Comparison of ENCODE assay signal across 1 cellular context in the genomic region with DNA sequence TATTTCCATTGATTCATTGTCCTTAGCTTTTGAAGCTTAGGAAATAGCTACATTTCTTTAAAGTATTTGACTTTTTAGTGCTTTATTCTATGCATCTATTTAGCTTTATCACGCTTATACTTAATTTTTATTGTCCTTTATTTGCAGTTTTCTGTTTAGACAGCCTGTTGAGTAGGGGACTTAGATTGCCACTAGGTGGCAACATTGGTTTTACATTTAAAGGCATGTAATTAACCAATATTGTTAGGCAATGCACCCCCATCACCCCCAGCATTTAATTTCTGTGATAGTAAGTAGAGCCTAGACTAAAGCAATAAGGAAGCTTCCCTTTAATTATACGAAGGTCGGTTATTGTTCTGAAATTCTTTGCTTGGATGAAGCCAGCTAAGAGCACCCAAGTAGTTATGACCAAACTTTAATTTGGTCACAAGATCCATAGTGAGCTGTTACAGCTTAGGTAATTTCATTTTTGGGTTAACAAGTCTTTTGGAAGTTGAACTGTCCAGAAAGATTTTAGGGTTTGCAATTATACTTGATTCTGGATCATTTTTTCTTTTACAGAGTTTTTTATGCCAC.
TF ChIP-seq lines count a peak whose summit lies in the region.

No MANE protein-coding gene starts in this region.

TF ChIP-seq in GM23338, 12 proteins besides CTCF, POLR2A, EP300 and RAD21 (continued from another document):
- TF ChIP-seq, protein P1, sequence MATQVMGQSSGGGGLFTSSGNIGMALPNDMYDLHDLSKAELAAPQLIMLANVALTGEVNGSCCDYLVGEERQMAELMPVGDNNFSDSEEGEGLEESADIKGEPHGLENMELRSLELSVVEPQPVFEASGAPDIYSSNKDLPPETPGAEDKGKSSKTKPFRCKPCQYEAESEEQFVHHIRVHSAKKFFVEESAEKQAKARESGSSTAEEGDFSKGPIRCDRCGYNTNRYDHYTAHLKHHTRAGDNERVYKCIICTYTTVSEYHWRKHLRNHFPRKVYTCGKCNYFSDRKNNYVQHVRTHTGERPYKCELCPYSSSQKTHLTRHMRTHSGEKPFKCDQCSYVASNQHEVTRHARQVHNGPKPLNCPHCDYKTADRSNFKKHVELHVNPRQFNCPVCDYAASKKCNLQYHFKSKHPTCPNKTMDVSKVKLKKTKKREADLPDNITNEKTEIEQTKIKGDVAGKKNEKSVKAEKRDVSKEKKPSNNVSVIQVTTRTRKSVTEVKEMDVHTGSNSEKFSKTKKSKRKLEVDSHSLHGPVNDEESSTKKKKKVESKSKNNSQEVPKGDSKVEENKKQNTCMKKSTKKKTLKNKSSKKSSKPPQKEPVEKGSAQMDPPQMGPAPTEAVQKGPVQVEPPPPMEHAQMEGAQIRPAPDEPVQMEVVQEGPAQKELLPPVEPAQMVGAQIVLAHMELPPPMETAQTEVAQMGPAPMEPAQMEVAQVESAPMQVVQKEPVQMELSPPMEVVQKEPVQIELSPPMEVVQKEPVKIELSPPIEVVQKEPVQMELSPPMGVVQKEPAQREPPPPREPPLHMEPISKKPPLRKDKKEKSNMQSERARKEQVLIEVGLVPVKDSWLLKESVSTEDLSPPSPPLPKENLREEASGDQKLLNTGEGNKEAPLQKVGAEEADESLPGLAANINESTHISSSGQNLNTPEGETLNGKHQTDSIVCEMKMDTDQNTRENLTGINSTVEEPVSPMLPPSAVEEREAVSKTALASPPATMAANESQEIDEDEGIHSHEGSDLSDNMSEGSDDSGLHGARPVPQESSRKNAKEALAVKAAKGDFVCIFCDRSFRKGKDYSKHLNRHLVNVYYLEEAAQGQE (IDR thresholded peaks at IDR 0.05; ENCODE audit: unreplicated experiment): no peak
- TF ChIP-seq CREB1 (CRISPR knock-in tag; IDR thresholded peaks at IDR 0.05; ENCODE audit: low read depth) (no peak), POLR2AphosphoS5 (IDR thresholded peaks at IDR 0.05; ENCODE audit: low read depth) (no peak), JUNB (IDR thresholded peaks at IDR 0.05; ENCODE audit: unreplicated experiment) (no peak), ZNF331 (CRISPR knock-in tag; IDR thresholded peaks at IDR 0.05; ENCODE audit: low read depth) (no peak), EZH2 (IDR thresholded peaks at IDR 0.05; ENCODE audit: low read depth, unreplicated experiment) (no peak), EZH2phosphoT487 (IDR thresholded peaks at IDR 0.05; ENCODE audit: unreplicated experiment) (no peak)
- TF ChIP-seq, protein P2, sequence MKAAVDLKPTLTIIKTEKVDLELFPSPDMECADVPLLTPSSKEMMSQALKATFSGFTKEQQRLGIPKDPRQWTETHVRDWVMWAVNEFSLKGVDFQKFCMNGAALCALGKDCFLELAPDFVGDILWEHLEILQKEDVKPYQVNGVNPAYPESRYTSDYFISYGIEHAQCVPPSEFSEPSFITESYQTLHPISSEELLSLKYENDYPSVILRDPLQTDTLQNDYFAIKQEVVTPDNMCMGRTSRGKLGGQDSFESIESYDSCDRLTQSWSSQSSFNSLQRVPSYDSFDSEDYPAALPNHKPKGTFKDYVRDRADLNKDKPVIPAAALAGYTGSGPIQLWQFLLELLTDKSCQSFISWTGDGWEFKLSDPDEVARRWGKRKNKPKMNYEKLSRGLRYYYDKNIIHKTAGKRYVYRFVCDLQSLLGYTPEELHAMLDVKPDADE (IDR thresholded peaks at IDR 0.05): no peak
